8 cellular contexts compared by ENCODE assay signal in genomic region chr3:112990672-112991602, GRCh38. TPM values are rescaled to one million over a fixed set of nuclear protein-coding genes. Genes with fewer than 3 reads are reported as not detected.
DNase-seq lines count a peak whose midpoint lies in the region; ATAC-seq, FAIRE-seq and TF ChIP-seq lines count a peak whose summit lies in the region.

GTPBP8 (plus strand) TSS chr3:112990984; CDS start chr3:112991000, 16 bp downstream.

- H2BK5ac ChIP-seq in H1 (ENCODE audit: low read depth, low read length): peak within 1 kb of the TSS; percentile 98
- peak within 1 kb of the TSS; percentile 75 for H2BK5ac ChIP-seq in mesenchymal stem cell (ENCODE audit: low read depth, low read length, poor library complexity, severe bottlenecking)

- 2% methylated on average over 70 of the region's 70 CpGs; no CpG with 5 or more reads in 1 of the 2 experiments for WGBS in H1 (ENCODE audit: extremely low coverage in 1 of 2, insufficient coverage in 1 of 2, insufficient read length in 1 of 2, insufficient replicate concordance in 2 of 2, low coverage in 1 of 2, low lambda C conversion rate in 2 of 2, missing lambda C conversion rate in 1 of 2), 2 experiments
- WGBS in mesenchymal stem cell: 1% methylated on average over 61 of the region's 70 CpGs

- H3K23me2 ChIP-seq in H1 (ENCODE audit: low read depth, low read length): no peaks in the 10 kb centered on the region

- peak within 1 kb of the TSS; percentile 90 for H3K56ac ChIP-seq in H1 (replicated peaks; ENCODE audit: insufficient read length, low read depth, low read length)

- peaks cover 3% of the 10 kb centered on the region; the same call in 1 of the 2 replicates for H3K79me1 ChIP-seq in H1 (ENCODE audit: low read depth, low read length)
- peaks cover 5% of the 10 kb centered on the region for H3K79me1 ChIP-seq in mesenchymal stem cell (replicated peaks; ENCODE audit: low read length, poor library complexity, severe bottlenecking)

- FAIRE-seq in H1 (lab: Jason Lieb, UNC): no peak

- H2BK120ac ChIP-seq in H1 (replicated peaks; ENCODE audit: low read depth, low read length) (no peak within 1 kb of the TSS), mesenchymal stem cell (ENCODE audit: low read depth, low read length) (no peak within 1 kb of the TSS)

- peak within 1 kb of the TSS; percentile 92 to 98 (median 98) for H3K9ac ChIP-seq in H1 (replicated peaks in 1 of 4; ENCODE audit: extremely low read depth in 1 of 4, low read depth in 3 of 4, low read length in 3 of 4)
- peak within 1 kb of the TSS; percentile 94 for H3K9ac ChIP-seq in mesenchymal stem cell (ENCODE audit: low read length)

- POLR2A ChIA-PET in H1 (lab: Charles Lee; ENCODE audit: partially characterized antibody): interaction anchor here (0.5 to 4.3 kb wide), 20 partner anchors 9 to 429 kb away, joined by 3 to 25 read pairs (median 6); partner anchors contain the start of genes ATG3, CCDC80, CD200R1 and SLC35A5

- no peak within 1 kb of the TSS for H2BK20ac ChIP-seq in H1 (ENCODE audit: low read length)

- H4K91ac ChIP-seq in H1 (replicated peaks; ENCODE audit: insufficient read length, low read length) (peak within 1 kb of the TSS; percentile 96), mesenchymal stem cell (ENCODE audit: low read length) (peak within 1 kb of the TSS; percentile 90)

- peak; percentile 89 for ATAC-seq in GM21360 (IDR thresholded peaks at IDR 0.05; ENCODE audit: unreplicated experiment)

- H3K27me3 ChIP-seq in H1 (replicated peaks in 1 of 4; ENCODE audit: control insufficient read depth in 3 of 4, extremely low read depth in 1 of 4, insufficient read depth in 3 of 4, low read length in 3 of 4): no peaks in the 10 kb centered on the region; a peak in 1 of 7 replicates
- no peaks in the 10 kb centered on the region for H3K27me3 ChIP-seq in mesenchymal stem cell (ENCODE audit: control insufficient read depth in 1 of 2, insufficient read depth in 1 of 2, low read length in 2 of 2)

- H3K14ac ChIP-seq in H1 (ENCODE audit: insufficient read length) (no peak within 1 kb of the TSS), mesenchymal stem cell (ENCODE audit: low read length in 2 of 2) (peak within 1 kb of the TSS in 1 of 2 experiments; percentile 91)

- H3K4ac ChIP-seq in H1 (replicated peaks; ENCODE audit: insufficient read length, low read depth, low read length) (peak within 1 kb of the TSS; percentile 80), mesenchymal stem cell (ENCODE audit: low read depth in 1 of 2, low read length in 2 of 2) (peak within 1 kb of the TSS; percentile 77 to 92)

- H3K23ac ChIP-seq in H1 (ENCODE audit: insufficient read length) (no peak within 1 kb of the TSS), mesenchymal stem cell (ENCODE audit: low read length in 2 of 2) (peak within 1 kb of the TSS in 1 of 2 experiments; percentile 34)

- H3K18ac ChIP-seq in H1 (ENCODE audit: extremely low read depth, low read length): peak within 1 kb of the TSS; percentile 99
- peak within 1 kb of the TSS; percentile 65 to 94 for H3K18ac ChIP-seq in mesenchymal stem cell (ENCODE audit: low read depth in 1 of 2, low read length in 2 of 2)

- H4K8ac ChIP-seq in H1 (ENCODE audit: extremely low read depth, insufficient read depth, low read length) (peak within 1 kb of the TSS; percentile 98), mesenchymal stem cell (ENCODE audit: low read length) (peak within 1 kb of the TSS; percentile 95)

- H3K36me3 ChIP-seq in H1 (ENCODE audit: control insufficient read depth in 2 of 4, insufficient read depth in 4 of 4, low read length in 3 of 4): no peaks in the 10 kb centered on the region
- H3K36me3 ChIP-seq in mesenchymal stem cell (ENCODE audit: control insufficient read depth in 1 of 2, insufficient read depth in 2 of 2, low read depth in 1 of 2, low read length in 2 of 2): peaks cover 0 to 5% of the 10 kb centered on the region in 2 experiments

- H3K4me3 ChIP-seq in H1 (ENCODE audit: extremely low read depth in 1 of 4, insufficient read depth in 2 of 4, low read depth in 3 of 4, low read length in 4 of 4): peak within 1 kb of the TSS; percentile 78 to 88 (median 84)
- peak within 1 kb of the TSS; percentile 82 to 94 for H3K4me3 ChIP-seq in mesenchymal stem cell (ENCODE audit: insufficient read depth in 1 of 2, low read depth in 1 of 2, low read length in 2 of 2)

- no peak for TF ChIP-seq EP300 in H1 (IDR thresholded peaks at IDR 0.05; ENCODE audit: borderline replicate concordance in 1 of 2, low read depth in 2 of 2, low read length in 2 of 2)

- peak within 1 kb of the TSS; percentile 62; the same call in 1 of the 2 replicates for H2BK15ac ChIP-seq in H1 (ENCODE audit: low read length)
- no peak within 1 kb of the TSS for H2BK15ac ChIP-seq in mesenchymal stem cell (ENCODE audit: low read depth, poor library complexity, severe bottlenecking)

- no peaks in the 10 kb centered on the region for H4K20me1 ChIP-seq in H1 (replicated peaks in 1 of 2; ENCODE audit: control insufficient read depth in 1 of 2, insufficient read depth in 2 of 2, low read length in 2 of 2)

- H2AK5ac ChIP-seq in H1 (ENCODE audit: low read depth, low read length): no peak within 1 kb of the TSS
- H2AK5ac ChIP-seq in mesenchymal stem cell (ENCODE audit: low read length, severe bottlenecking): no peak within 1 kb of the TSS

- H2AFZ ChIP-seq in H1 (ENCODE audit: low read length) (peak within 1 kb of the TSS; percentile 94), mesenchymal stem cell (ENCODE audit: low read depth, low read length) (peak within 1 kb of the TSS; percentile 87)

- peak within 1 kb of the TSS; percentile 99 for H3K27ac ChIP-seq in H1 (ENCODE audit: low read depth, low read length)
- H3K27ac ChIP-seq in mesenchymal stem cell (ENCODE audit: low read length, poor library complexity, severe bottlenecking): peak within 1 kb of the TSS; percentile 91

- H4K5ac ChIP-seq in H1 (ENCODE audit: insufficient read length, low read depth, low read length): peak within 1 kb of the TSS; percentile 98

- peak within 1 kb of the TSS; percentile 91 for H2BK12ac ChIP-seq in H1 (ENCODE audit: low read depth, low read length)
- peak within 1 kb of the TSS in 1 of 2 experiments; percentile 65 for H2BK12ac ChIP-seq in mesenchymal stem cell (ENCODE audit: low read length in 2 of 2)

- CTCF ChIA-PET in H1 (lab: Charles Lee; ENCODE audit: partially characterized antibody): interaction anchor here (0.8 to 2.5 kb wide), 6 partner anchors 11 to 880 kb away, joined by 3 to 11 read pairs (median 4); no protein-coding TSS in a partner anchor

- DNase-seq in COLO668 (lab: John Stamatoyannopoulos, UW; ENCODE audit: unreplicated experiment) (peak; percentile 84), HT1080 (ENCODE audit: low read depth) (peak; percentile 90), NOMO-1 treated with DMSO at 0.1 percent for 48 hours (lab: John Stamatoyannopoulos, UW; ENCODE audit: unreplicated experiment) (peak; percentile 92), H1 (ENCODE audit: low read depth in 1 of 2, low spot score in 2 of 2) (peak; percentile 72 to 89), mesenchymal stem cell (peak; percentile 91)
- DNase-seq in activated CD8-positive, alpha-beta memory T cell treated with anti-CD3 and anti-CD28 coated beads for 48 hours (ENCODE audit: low read depth in 2 of 3, low spot score in 2 of 3): peak; percentile 58 to 67 (median 62)
- peak; percentile 65 for DNase-seq in stimulated activated CD8-positive, alpha-beta memory T cell treated with anti-CD3 and anti-CD28 coated beads, Interleukin-12 subunit alpha, Interleukin-12 subunit beta, amount 100 ng/mL, for 4 hours (ENCODE audit: low read depth)

- H3K4me1 ChIP-seq in H1 (replicated peaks in 1 of 4; ENCODE audit: control insufficient read depth in 3 of 4, insufficient read depth in 4 of 4, low read length in 3 of 4) (0 out of 7 replicates have a peak, but pooled peaks cover 0 to 3% (median 0%) of the 10 kb centered on the region in 4 experiments), mesenchymal stem cell (ENCODE audit: control insufficient read depth, insufficient read depth, low read depth, low read length) (peaks cover 2% of the 10 kb centered on the region)

- no peak; a peak in 1 of 4 replicates for TF ChIP-seq RAD21 in H1 (IDR thresholded peaks at IDR 0.05 in 1 of 2, conservative IDR thresholded peaks at IDR 0.05 in 1 of 2; ENCODE audit: low read depth in 2 of 2, low read length in 2 of 2)

- H3K9me3 ChIP-seq in H1 (ENCODE audit: insufficient read depth in 2 of 2, low read depth in 1 of 2, low read length in 1 of 2) (no peaks in the 10 kb centered on the region), mesenchymal stem cell (ENCODE audit: control insufficient read depth, low read length) (no peaks in the 10 kb centered on the region)

- H3K79me2 ChIP-seq in H1 (ENCODE audit: control insufficient read depth in 1 of 2, insufficient read depth in 2 of 2, low read length in 2 of 2): peaks cover 0 to 25% of the 10 kb centered on the region in 2 experiments; a peak in 2 of 4 replicates

- TF ChIP-seq CTCF in H1 (IDR thresholded peaks at IDR 0.05; ENCODE audit: control extremely low read depth in 1 of 3, insufficient read depth in 1 of 3, low read depth in 1 of 3, low read length in 3 of 3): no peak

- H3K4me2 ChIP-seq in H1 (ENCODE audit: insufficient read depth in 1 of 2, low read depth in 2 of 2, low read length in 2 of 2) (peak within 1 kb of the TSS; percentile 74 to 85), mesenchymal stem cell (ENCODE audit: low read length, poor library complexity, severe bottlenecking) (peak within 1 kb of the TSS; percentile 72)

- peak; percentile 98 for TF ChIP-seq POLR2A in H1 (IDR thresholded peaks at IDR 0.05; ENCODE audit: control extremely low read depth in 1 of 2, low read depth in 2 of 2, low read length in 2 of 2)

TF ChIP-seq in H1, 55 proteins besides CTCF, POLR2A, EP300 and RAD21 (continues in another document):
- TF ChIP-seq SIRT6 (IDR thresholded peaks at IDR 0.05; ENCODE audit: low read length): no peak
- TF ChIP-seq TBP (IDR thresholded peaks at IDR 0.05; ENCODE audit: low read depth, low read length): peak; percentile 93
- no peak for TF ChIP-seq EGR1 (IDR thresholded peaks at IDR 0.05; ENCODE audit: borderline replicate concordance, low read depth, low read length)
- peak; percentile 56 for TF ChIP-seq KDM4A (IDR thresholded peaks at IDR 0.05; ENCODE audit: low read depth, low read length, severe bottlenecking)

RNA-seq across cellular contexts. Expression of gene GTPBP8, which starts in this region (rescaled TPM):
- total RNA-seq in HT1080 (2014; rRNA removed; shearing (Covaris generic)): 59.5 and 63.1 TPM in 2 replicates
- 28.7 and 33.0 TPM in 2 replicates for polyA plus RNA-seq in HT1080 (2015; cell fraction: cytosol; rRNA removed)
- 20.3 and 24.2 TPM in 2 replicates for polyA plus RNA-seq in HT1080 (2015; cell fraction: nucleus; rRNA removed)
- total RNA-seq in H1 (2021; fragmentation: NEBNext Ultra II Directional; extraction: Animal tissue kit (Norgen Biotek cat#: 25700)): 25.8 and 28.8 TPM in 2 replicates
- polyA plus RNA-seq in H1 (2011; rRNA removed): 27.6 and 42.2 TPM in 2 replicates
- polyA plus RNA-seq in H1 (2011; cell fraction: cytosol; rRNA removed): 38.8 TPM
- polyA plus RNA-seq in H1 (2011; cell fraction: nucleus; rRNA removed): 44.7 TPM
- polyA plus RNA-seq in H1 (2012, experiment 1 of 2): 11.3 to 28.2 TPM (median 19.6 TPM) in 4 replicates
- 3.3 TPM for polyA plus RNA-seq in H1 (2012, experiment 2 of 2)
- 49.9 TPM for polyA plus RNA-seq in H1 (2013, experiment 1 of 2)
- 44.6 TPM for polyA plus RNA-seq in H1 (2013, experiment 2 of 2)
- polyA minus RNA-seq in H1 (2011; rRNA and poly(A)+ RNA removed): 19.1 and 24.3 TPM in 2 replicates
- 12.0 TPM for polyA minus RNA-seq in H1 (2011; cell fraction: cytosol; rRNA and poly(A)+ RNA removed)
- 37.3 TPM for polyA minus RNA-seq in H1 (2011; cell fraction: nucleus; rRNA and poly(A)+ RNA removed)
- 37.4 TPM for polyA plus RNA-seq in mesenchymal stem cell (2013, experiment 1 of 2)
- polyA plus RNA-seq in mesenchymal stem cell (2013, experiment 2 of 2): 37.3 TPM

Comparison
In these comparisons a context has a peak if more than half of its experiments do, and no peak if none do; other contexts are left out.
1. Peak in every context shown above with its lines: DNase-seq, ATAC-seq, H3K4me3 ChIP-seq and H3K27ac ChIP-seq.